Comparison of ENCODE assay signal across 9 cellular contexts in the genomic region with DNA sequence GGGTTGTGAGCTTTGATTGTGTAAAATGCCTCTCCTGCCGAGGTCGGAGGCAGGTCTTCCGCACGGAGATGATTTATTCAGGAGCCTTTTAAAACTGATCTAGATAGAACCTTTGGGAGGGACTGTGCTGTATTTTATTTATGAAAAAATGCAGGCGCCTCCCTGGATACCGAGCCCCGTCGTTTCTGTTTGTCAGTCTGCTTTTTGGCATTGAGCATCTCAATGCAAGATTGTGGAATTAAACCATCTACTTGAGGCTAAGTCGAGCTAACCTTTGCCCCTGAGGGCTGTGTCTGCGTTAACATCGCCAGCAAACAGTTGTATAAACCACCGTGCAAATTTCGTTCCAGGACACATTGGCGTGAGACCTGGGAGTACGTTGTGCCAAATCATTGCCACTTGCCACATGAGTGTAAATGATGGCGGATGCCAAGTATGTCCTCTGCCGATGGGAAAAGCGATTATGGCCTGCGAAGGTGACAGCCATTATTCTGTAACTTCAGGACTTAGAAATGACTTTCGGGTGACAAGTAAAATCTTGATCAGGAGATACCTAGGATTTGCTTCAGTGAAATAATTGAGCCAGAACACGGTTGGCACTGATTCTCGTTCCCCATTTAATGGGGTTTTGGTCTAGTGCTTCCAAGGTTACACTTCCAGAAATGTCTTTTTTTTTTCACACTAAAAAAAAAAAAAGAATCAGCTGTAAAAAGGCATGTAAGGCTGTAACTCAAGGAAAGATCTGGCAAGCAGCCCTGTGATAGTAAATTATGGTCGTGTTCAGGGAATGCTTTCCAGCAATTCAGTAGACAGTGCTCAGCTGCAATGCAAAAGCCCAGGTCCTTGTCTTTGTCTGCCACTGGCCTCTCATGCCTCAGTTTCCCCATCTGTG. TPM values are rescaled to one million over a fixed set of nuclear protein-coding genes. Genes with fewer than 3 reads are reported as not detected.
DNase-seq lines count a peak whose midpoint lies in the region; ATAC-seq, FAIRE-seq and TF ChIP-seq lines count a peak whose summit lies in the region.
"Had no signal": no experiment of that assay in that cellular context is flagged by ENCODE, and none has a peak within 500 bp of the region (broad histone marks: within the 10 kb centered on the region; RNA-seq: fewer than 3 reads in every experiment).

No MANE protein-coding gene starts in this region.

- peak overlapping the region; percentile 73 to 86 for H3K27ac Mint-ChIP-seq in natural killer cell

- H3K27ac ChIP-seq in dorsolateral prefrontal cortex = peak overlapping the region; percentile 12 to 100 (median 98)

- FAIRE-seq in GM19239 (lab: Jason Lieb, UNC) = no peak
- FAIRE-seq: islet of Langerhans had no signal

- DNase-seq in BJ (ENCODE audit: low read depth) (no peak), NCI-H1105 treated with DMSO at 0.1 percent for 48 hours (lab: John Stamatoyannopoulos, UW) (peak; percentile 65), dorsolateral prefrontal cortex (peak in 1 of 10 donors; percentile 40), natural killer cell (no peak), GM19239 (ENCODE audit: insufficient read length, low spot score) (no peak)

- POLR2A ChIA-PET in BJ (lab: Charles Lee) = interaction anchor here (0.6 kb wide), 1 partner anchor 43 kb away, joined by 25 read pairs; no protein-coding TSS in a partner anchor

- peak overlapping the region; percentile 87 for H3K4me3 Mint-ChIP-seq in natural killer cell

- no peaks in the 10 kb centered on the region for H3K27me3 ChIP-seq in BJ (ENCODE audit: control insufficient read depth, insufficient read depth, low read length)
- H3K27me3 ChIP-seq in dorsolateral prefrontal cortex = no peaks in the 10 kb centered on the region

- no peaks in the 10 kb centered on the region for H3K9me3 Mint-ChIP-seq in natural killer cell

- CTCF ChIA-PET in BJ (lab: Yijun Ruan, JAX) = interaction anchor here (0.8 to 1.8 kb wide), 2 partner anchors 11 to 77 kb away, joined by 3 to 4 read pairs; no protein-coding TSS in a partner anchor

- intact Hi-C loops in dorsolateral prefrontal cortex (cut with DNase I) (loop anchor here (2.0 kb wide), 2 partner anchors 27 to 77 kb away; a partner anchor contains a TSS), natural killer cell (cut with micrococcal nuclease) (no loop called here)

- peaks cover 12% of the 10 kb centered on the region for H3K36me3 ChIP-seq in BJ (ENCODE audit: control insufficient read depth, insufficient read depth, low read length)

- peaks cover 13 to 19% of the 10 kb centered on the region in 2 donors for H3K4me1 Mint-ChIP-seq in natural killer cell

- H3K27me3 Mint-ChIP-seq in natural killer cell (ENCODE audit: low read depth in 2 of 2) = no peaks in the 10 kb centered on the region

- H3K4me3 ChIP-seq in BJ (ENCODE audit: low read depth, low read length) (peak overlapping the region; percentile 74), dorsolateral prefrontal cortex (peak overlapping the region; percentile 48 to 93 (median 80))

- ATAC-seq in natural killer cell = no peak
- no peak for ATAC-seq in GM19023 (IDR thresholded peaks at IDR 0.05; ENCODE audit: unreplicated experiment)
- no peak for ATAC-seq in GM21390 (IDR thresholded peaks at IDR 0.05; ENCODE audit: unreplicated experiment)
- no peak for ATAC-seq in GM19397 (IDR thresholded peaks at IDR 0.05; ENCODE audit: unreplicated experiment)

- TF ChIP-seq CTCF in BJ (IDR thresholded peaks at IDR 0.05; ENCODE audit: insufficient read depth, low read depth, low read length) (no peak), dorsolateral prefrontal cortex (IDR thresholded peaks at IDR 0.05 in 54 of 56, conservative IDR thresholded peaks at IDR 0.05 in 2 of 56; ENCODE audit: low read depth in 1 of 56, partially characterized antibody in 56 of 56) (no peak), natural killer cell (IDR thresholded peaks at IDR 0.05) (no peak)

- H3K36me3 Mint-ChIP-seq in natural killer cell = no peaks in the 10 kb centered on the region

RNA-seq across cellular contexts. Expression of a gene that starts 27.5 kb away (rescaled TPM):
- 35.5 and 59.6 TPM in 2 replicates for polyA plus RNA-seq in BJ (2011; rRNA removed)
- 12.9 and 20.4 TPM in 2 replicates for polyA minus RNA-seq in BJ (2011; rRNA and poly(A)+ RNA removed)
- total RNA-seq in dorsolateral prefrontal cortex = 100 to 1,000 TPM; 105 to 222 (median 151) TPM
- total RNA-seq in natural killer cell = 10 to 100 TPM; 60.8 to 67.9 (median 66.6) TPM

RNA-seq across cellular contexts. Expression of a gene that starts 45.1 kb away (rescaled TPM):
- polyA plus RNA-seq in BJ (2011; rRNA removed) = 26.9 and 43.7 TPM in 2 replicates
- polyA minus RNA-seq in BJ (2011; rRNA and poly(A)+ RNA removed) = 17.9 and 31.2 TPM in 2 replicates
- total RNA-seq in dorsolateral prefrontal cortex (10 to 100 TPM; 30.0 to 91.1 (median 47.4) TPM), natural killer cell (1 to 10 TPM; 5.1 to 7.5 (median 7.1) TPM)

RNA-seq across cellular contexts. Expression of a gene that starts 51.2 kb away (rescaled TPM):
- polyA plus RNA-seq in BJ (2011; rRNA removed) = 38.3 and 48.9 TPM in 2 replicates
- 18.8 and 19.6 TPM in 2 replicates for polyA minus RNA-seq in BJ (2011; rRNA and poly(A)+ RNA removed)
- total RNA-seq in dorsolateral prefrontal cortex (100 to 1,000 TPM in 3 of 120 experiments, 10 to 100 TPM in 117; 46.4 to 115 (median 70.5) TPM), natural killer cell (100 to 1,000 TPM; 166 to 207 (median 170) TPM)
